In genomic region chr16:71883193-71883848, GRCh38 we compare ENCODE assay signal across 7 cellular contexts. TPM values are rescaled to one million over a fixed set of nuclear protein-coding genes. Genes with fewer than 3 reads are reported as not detected.
DNase-seq lines count a peak whose midpoint lies in the region; ATAC-seq and TF ChIP-seq lines count a peak whose summit lies in the region.

No MANE protein-coding gene starts in this region.

- H3K27me3 ChIP-seq in heart left ventricle = no peaks in the 10 kb centered on the region

- peaks cover 20% of the 10 kb centered on the region for H3K36me3 Mint-ChIP-seq in activated naive CD4-positive, alpha-beta T cell treated with anti-CD3 and anti-CD28 coated beads, Interleukin-2, amount 10 ng/mL, durations not matched to agents 7 days and 5 days

- peak overlapping the region; percentile 79 for H3K4me3 Mint-ChIP-seq in activated naive CD4-positive, alpha-beta T cell treated with anti-CD3 and anti-CD28 coated beads, Interleukin-2, amount 10 ng/mL, durations not matched to agents 7 days and 5 days

- peaks cover 23% of the 10 kb centered on the region for H3K27me3 Mint-ChIP-seq in activated naive CD4-positive, alpha-beta T cell treated with anti-CD3 and anti-CD28 coated beads, Interleukin-2, amount 10 ng/mL, durations not matched to agents 7 days and 5 days

- CTCF ChIA-PET in activated naive CD4-positive, alpha-beta T cell treated with anti-CD3 and anti-CD28 coated beads, Interleukin-2, amount 10 ng/mL, durations not matched to agents 7 days and 5 days (lab: Charles Lee) = interaction anchor here (0.5 to 6.2 kb wide), 22 partner anchors 9 to 318 kb away, joined by 3 to 61 read pairs (median 4); partner anchors contain the start of gene IST1

- H3K9me3 Mint-ChIP-seq in activated naive CD4-positive, alpha-beta T cell treated with anti-CD3 and anti-CD28 coated beads, Interleukin-2, amount 10 ng/mL, durations not matched to agents 7 days and 5 days = no peaks in the 10 kb centered on the region

- peak overlapping the region; percentile 72 to 96 (median 90) for H3K27ac ChIP-seq in heart left ventricle

- peaks cover 0 to 34% (median 17%) of the 10 kb centered on the region in 9 donors for H3K36me3 ChIP-seq in heart left ventricle

- H3K4me1 ChIP-seq in heart left ventricle = peaks cover 0 to 45% (median 11%) of the 10 kb centered on the region in 12 donors

- DNase-seq in RPMI8226 (peak; percentile 41), heart left ventricle (peak in 4 of 5 donors; percentile 40 to 60 (median 54)), posterior cingulate gyrus (peak in 6 of 10 donors; percentile 28 to 85 (median 43)), NCI-H2196 treated with DMSO at 0.1 percent for 48 hours (lab: John Stamatoyannopoulos, UW; ENCODE audit: unreplicated experiment) (no peak)
- peak; percentile 59 for DNase-seq in activated naive CD4-positive, alpha-beta T cell treated with anti-CD3 and anti-CD28 coated beads, Interleukin-2, amount 10 ng/mL, durations not matched to agents 7 days and 5 days

- TF ChIP-seq CTCF in heart left ventricle (IDR thresholded peaks at IDR 0.05) = peak in 4 of 12 donors; percentile 32 to 60 (median 46)

- H3K9me3 ChIP-seq in heart left ventricle = no peaks in the 10 kb centered on the region

- WGBS in heart left ventricle, 4 donors = 0 to 1% (median 1%) methylated on average over 14 to 45 of the region's 45 CpGs

- peak; percentile 32 for ATAC-seq in GM19025 (IDR thresholded peaks at IDR 0.05; ENCODE audit: low read depth, unreplicated experiment)
- peak; percentile 45 for ATAC-seq in HG03025 (IDR thresholded peaks at IDR 0.05; ENCODE audit: low FRiP score, unreplicated experiment)
- peak; percentile 9 to 70 (median 56) for ATAC-seq in heart left ventricle

- H3K27ac Mint-ChIP-seq in activated naive CD4-positive, alpha-beta T cell treated with anti-CD3 and anti-CD28 coated beads, Interleukin-2, amount 10 ng/mL, durations not matched to agents 7 days and 5 days = peak overlapping the region; percentile 86

- TF ChIP-seq POLR2A in heart left ventricle (IDR thresholded peaks at IDR 0.05) = no peak

- intact Hi-C loops in heart left ventricle (cut with DNase I) = loop anchor here in 9 of 10 donors (1.0 to 10.0 kb wide), 7 partner anchors 11 to 79 kb away; partner anchors contain the start of genes ATXN1L (in 2 of the 9) and AP1G1 (in 1 of the 9)
- intact Hi-C loops in posterior cingulate gyrus (cut with DNase I) = loop anchor here (2.0 to 10.0 kb wide), 3 partner anchors 36 to 79 kb away; partner anchors contain the start of genes AP1G1 and ATXN1L

- peaks cover 55% of the 10 kb centered on the region for H3K4me1 Mint-ChIP-seq in activated naive CD4-positive, alpha-beta T cell treated with anti-CD3 and anti-CD28 coated beads, Interleukin-2, amount 10 ng/mL, durations not matched to agents 7 days and 5 days

- H3K4me3 ChIP-seq in heart left ventricle = peak overlapping the region; percentile 67 to 100 (median 94)

RNA-seq across cellular contexts. Expression of gene ZNF821, which starts 0.7 kb away (rescaled TPM):
- total RNA-seq in heart left ventricle = 1 to 10 TPM; 2.3 to 5.7 (median 3.9) TPM
- 1 to 10 TPM; 2.3 to 3.9 TPM for polyA plus RNA-seq in heart left ventricle

RNA-seq across cellular contexts. Expression of gene IST1, which starts 12.0 kb away (rescaled TPM):
- total RNA-seq in heart left ventricle = 100 to 1,000 TPM in 7 of 9 donors, 10 to 100 TPM in 2; 89.2 to 146 (median 109) TPM
- 100 to 1,000 TPM in 1 of 2 donors, 10 to 100 TPM in 1; 54.5 to 105 TPM for polyA plus RNA-seq in heart left ventricle

RNA-seq across cellular contexts. Expression of gene ATXN1L, which starts 37.5 kb away (rescaled TPM):
- total RNA-seq in heart left ventricle = 10 to 100 TPM; 14.3 to 24.2 (median 19.8) TPM
- polyA plus RNA-seq in heart left ventricle = 10 to 100 TPM in 1 of 2 donors, 1 to 10 TPM in 1; 6.9 to 16.5 TPM
